In genomic region chr17:63698381-63698885, GRCh38 we compare ENCODE assay signal across 8 cellular contexts. TPM values are rescaled to one million over a fixed set of nuclear protein-coding genes. Genes with fewer than 3 reads are reported as not detected.
DNase-seq lines count a peak whose midpoint lies in the region; ATAC-seq, FAIRE-seq and TF ChIP-seq lines count a peak whose summit lies in the region.

No MANE protein-coding gene starts in this region.

- 40% methylated on average over 1 of the region's 24 CpGs; no CpG with 5 or more reads in 1 of the 2 donors for WGBS in gastroesophageal sphincter (ENCODE audit: low coverage in 1 of 2), 2 donors
- WGBS in small intestine, 3 donors, result 23 to 35% (median 31%) methylated on average over 22 to 24 of the region's 24 CpGs
- 47 to 67% methylated on average over 15 to 17 of the region's 24 CpGs for WGBS in thyroid gland, 2 donors
- WGBS in adrenal gland, 4 donors, result 41 to 72% (median 66%) methylated on average over 15 to 24 of the region's 24 CpGs

- ATAC-seq in gastroesophageal sphincter, result no peak

- H3K27ac ChIP-seq in HEK293 (ENCODE audit: extremely low read depth, low read depth, low read length) (no peak overlapping the region), gastroesophageal sphincter (peak overlapping the region in 3 of 4 donors; percentile 76 to 78 (median 77)), small intestine (ENCODE audit: low read depth in 1 of 2, low read length in 1 of 2) (peak overlapping the region; percentile 67 to 81), thyroid gland (no peak overlapping the region), adrenal gland (peak overlapping the region in 2 of 5 donors; percentile 67 to 84)

- no peak for TF ChIP-seq CTCF in HEK293 (tag by site-specific recombination; IDR thresholded peaks at IDR 0.05)
- TF ChIP-seq CTCF in gastroesophageal sphincter (IDR thresholded peaks at IDR 0.05), result no peak
- no peak for TF ChIP-seq CTCF in thyroid gland (IDR thresholded peaks at IDR 0.05)
- TF ChIP-seq CTCF in adrenal gland (IDR thresholded peaks at IDR 0.05), result no peak

- POLR2A ChIA-PET in HEK293 (lab: Yijun Ruan, JAX), result interaction anchor here (0.9 to 1.8 kb wide), 3 partner anchors 23 to 76 kb away, joined by 3 to 11 read pairs (median 8); partner anchors contain the start of genes CCDC47 and MAP3K3
- POLR2A ChIA-PET in activated CD4-positive, alpha-beta T cell treated with anti-CD3 and anti-CD28 coated beads, Interleukin-2, amount 10 ng/mL, durations not matched to agents 7 days and 5 days (lab: Charles Lee), result interaction anchor here (0.9 to 1.7 kb wide), 2 partner anchors 10 to 44 kb away, joined by 3 to 8 read pairs; no protein-coding TSS in a partner anchor

- H3K27me3 ChIP-seq in gastroesophageal sphincter, result no peaks in the 10 kb centered on the region
- no peaks in the 10 kb centered on the region for H3K27me3 ChIP-seq in small intestine (ENCODE audit: control insufficient read depth in 2 of 2, insufficient read depth in 2 of 2, low read length in 2 of 2)
- H3K27me3 ChIP-seq in thyroid gland, result no peaks in the 10 kb centered on the region
- H3K27me3 ChIP-seq in adrenal gland, result no peaks in the 10 kb centered on the region

- peak; percentile 26 for DNase-seq in activated CD4-positive, alpha-beta T cell treated with anti-CD3 and anti-CD28 coated beads, Interleukin-2, amount 10 ng/mL, durations not matched to agents 7 days and 5 days
- DNase-seq in small intestine (no peak), thyroid gland (no peak), foreskin melanocyte (no peak), adrenal gland (no peak), HCEC 1CT (no peak)

- H3K4me3 ChIP-seq in HEK293 (ENCODE audit: low read depth, low read length) (no peak overlapping the region; the same call in 1 of the 2 replicates), gastroesophageal sphincter (peak overlapping the region in 1 of 2 donors; percentile 72), small intestine (ENCODE audit: low read depth in 1 of 2, low read length in 2 of 2) (peak overlapping the region; percentile 38 to 54), thyroid gland (replicated peaks in 1 of 3) (peak overlapping the region in 1 of 3 donors; percentile 58), adrenal gland (peak overlapping the region in 1 of 4 donors; percentile 91)

- H3K4me1 Mint-ChIP-seq in activated CD4-positive, alpha-beta T cell treated with anti-CD3 and anti-CD28 coated beads, Interleukin-2, amount 10 ng/mL, durations not matched to agents 7 days and 5 days, result peaks cover 49% of the 10 kb centered on the region

- peak overlapping the region; percentile 98 for H3K27ac Mint-ChIP-seq in activated CD4-positive, alpha-beta T cell treated with anti-CD3 and anti-CD28 coated beads, Interleukin-2, amount 10 ng/mL, durations not matched to agents 7 days and 5 days

- no peak for TF ChIP-seq EP300 in gastroesophageal sphincter (IDR thresholded peaks at IDR 0.05)

- peaks cover 3% of the 10 kb centered on the region for H3K9me3 Mint-ChIP-seq in activated CD4-positive, alpha-beta T cell treated with anti-CD3 and anti-CD28 coated beads, Interleukin-2, amount 10 ng/mL, durations not matched to agents 7 days and 5 days

- no peak for FAIRE-seq in small intestine (lab: Jason Lieb, UNC)

- H3K4me3 Mint-ChIP-seq in activated CD4-positive, alpha-beta T cell treated with anti-CD3 and anti-CD28 coated beads, Interleukin-2, amount 10 ng/mL, durations not matched to agents 7 days and 5 days, result peak overlapping the region; percentile 97

- H3K27me3 Mint-ChIP-seq in activated CD4-positive, alpha-beta T cell treated with anti-CD3 and anti-CD28 coated beads, Interleukin-2, amount 10 ng/mL, durations not matched to agents 7 days and 5 days, result no peaks in the 10 kb centered on the region

- H3K36me3 Mint-ChIP-seq in activated CD4-positive, alpha-beta T cell treated with anti-CD3 and anti-CD28 coated beads, Interleukin-2, amount 10 ng/mL, durations not matched to agents 7 days and 5 days (ENCODE audit: low read depth), result peaks cover 70% of the 10 kb centered on the region

- H3K36me3 ChIP-seq in HEK293 (ENCODE audit: control insufficient read depth in 2 of 2, insufficient read depth in 1 of 2, low read length in 2 of 2), result peaks cover 3 to 50% of the 10 kb centered on the region in 2 experiments; a peak in 2 of 3 replicates
- H3K36me3 ChIP-seq in gastroesophageal sphincter, result peaks cover 0 to 30% of the 10 kb centered on the region in 2 donors
- H3K36me3 ChIP-seq in small intestine (ENCODE audit: control insufficient read depth in 2 of 2, insufficient read depth in 2 of 2, low read length in 2 of 2), result peaks cover 5% of the 10 kb centered on the region in 2 donors
- H3K36me3 ChIP-seq in thyroid gland, result peaks cover 0 to 7% of the 10 kb centered on the region in 2 donors
- peaks cover 0 to 21% of the 10 kb centered on the region in 2 donors for H3K36me3 ChIP-seq in adrenal gland (replicated peaks in 1 of 2)

- TF ChIP-seq POLR2A in gastroesophageal sphincter (IDR thresholded peaks at IDR 0.05), result no peak
- TF ChIP-seq POLR2A in thyroid gland (IDR thresholded peaks at IDR 0.05), result no peak
- TF ChIP-seq POLR2A in adrenal gland (IDR thresholded peaks at IDR 0.05), result no peak

- intact Hi-C loops in thyroid gland (cut with DNase I), result no loop called here
- intact Hi-C loops in adrenal gland (cut with DNase I), result loop anchor here (5.0 to 10.0 kb wide), 2 partner anchors 74 to 76 kb away; partner anchors contain the start of gene MAP3K3 (in 2 of the 2)

- peaks cover 3% of the 10 kb centered on the region; the same call in 1 of the 2 replicates for H3K4me1 ChIP-seq in HEK293 (ENCODE audit: control insufficient read depth, insufficient read depth, low read length)
- peaks cover 0 to 70% (median 19%) of the 10 kb centered on the region in 3 donors for H3K4me1 ChIP-seq in gastroesophageal sphincter
- no peaks in the 10 kb centered on the region for H3K4me1 ChIP-seq in small intestine (ENCODE audit: control insufficient read depth in 2 of 2, insufficient read depth in 1 of 2, low read depth in 1 of 2, low read length in 1 of 2)
- H3K4me1 ChIP-seq in thyroid gland, result peaks cover 6 to 21% of the 10 kb centered on the region in 2 donors
- H3K4me1 ChIP-seq in adrenal gland (replicated peaks in 1 of 2), result peaks cover 10 to 15% of the 10 kb centered on the region in 2 donors

- CTCF ChIA-PET in HEK293 (lab: Yijun Ruan, JAX), result interaction anchor here (0.7 to 3.7 kb wide), 13 partner anchors 10 to 273 kb away, joined by 3 to 27 read pairs (median 4); partner anchors contain the start of gene CCDC47
- CTCF ChIA-PET in activated CD4-positive, alpha-beta T cell treated with anti-CD3 and anti-CD28 coated beads, Interleukin-2, amount 10 ng/mL, durations not matched to agents 7 days and 5 days (lab: Charles Lee), result interaction anchor here (0.6 to 3.9 kb wide), 24 partner anchors 8 to 273 kb away, joined by 3 to 21 read pairs (median 3); partner anchors contain the start of genes CCDC47, DDX42 and PSMC5

- H3K9me3 ChIP-seq in HEK293 (ENCODE audit: control insufficient read depth, insufficient read depth, low read depth, low read length) (no peaks in the 10 kb centered on the region), gastroesophageal sphincter (no peaks in the 10 kb centered on the region), small intestine (ENCODE audit: control insufficient read depth, low read depth) (no peaks in the 10 kb centered on the region), thyroid gland (no peaks in the 10 kb centered on the region), adrenal gland (replicated peaks in 1 of 3) (no peaks in the 10 kb centered on the region)

TF ChIP-seq in HEK293, 187 proteins besides CTCF, POLR2A, EP300 and RAD21:
- 0 out of 2 replicates have a peak, but pooled peaks have one; percentile 30 for TF ChIP-seq GLIS2 (tag by site-specific recombination; IDR thresholded peaks at IDR 0.05)
- TF ChIP-seq ZFP69B (tag by site-specific recombination; IDR thresholded peaks at IDR 0.05), result peak; percentile 48; the same call in 1 of the 2 replicates
- no peak for TF ChIP-seq ZNF501 (tag by site-specific recombination; IDR thresholded peaks at IDR 0.05)

RNA-seq across cellular contexts. Expression of gene LIMD2, which starts 1.5 kb away (rescaled TPM):
- 100 to 1,000 TPM; 409 to 433 TPM for total RNA-seq in activated CD4-positive, alpha-beta T cell treated with anti-CD3 and anti-CD28 coated beads, Interleukin-2, amount 10 ng/mL, durations not matched to agents 7 days and 5 days
- total RNA-seq in gastroesophageal sphincter, result 10 to 100 TPM in 1 of 4 donors, 1 to 10 TPM in 3; 2.3 to 11.0 (median 6.7) TPM
- polyA plus RNA-seq in small intestine, result 10 to 100 TPM in 2 of 3 donors, 1 to 10 TPM in 1; 2.0 to 14.7 (median 11.6) TPM
- 10 to 100 TPM in 1 of 4 donors, 1 to 10 TPM in 3; 3.9 to 10.7 (median 7.2) TPM for total RNA-seq in thyroid gland
- 10 to 100 TPM in 7 of 8 donors, 1 to 10 TPM in 1; 6.3 to 20.1 (median 12.0) TPM for total RNA-seq in adrenal gland
- 10 to 100 TPM in 2 of 3 donors, 1 to 10 TPM in 1; 2.5 to 76.3 (median 34.6) TPM for polyA plus RNA-seq in adrenal gland

RNA-seq across cellular contexts. Expression of gene STRADA, which starts 43.2 kb away (rescaled TPM):
- 10 to 100 TPM; 46.8 to 49.0 TPM for total RNA-seq in activated CD4-positive, alpha-beta T cell treated with anti-CD3 and anti-CD28 coated beads, Interleukin-2, amount 10 ng/mL, durations not matched to agents 7 days and 5 days
- total RNA-seq in gastroesophageal sphincter (10 to 100 TPM; 14.4 to 39.1 (median 23.3) TPM), thyroid gland (10 to 100 TPM; 28.6 to 44.6 (median 32.2) TPM), adrenal gland (10 to 100 TPM; 16.7 to 91.1 (median 37.5) TPM)
- polyA plus RNA-seq in small intestine (10 to 100 TPM in 2 of 3 donors, 1 to 10 TPM in 1; 8.1 to 15.0 (median 11.5) TPM), adrenal gland (10 to 100 TPM; 34.5 to 67.6 (median 53.9) TPM)

Comparison
In these comparisons a context has a peak if more than half of its experiments do, and no peak if none do; other contexts are left out.
1. H3K27ac ChIP-seq: peak in gastroesophageal sphincter (3 of 4) and small intestine (2 of 2); none in HEK293 (single experiment) and thyroid gland (0 of 3).
2. RNA of gene LIMD2, which starts 1.5 kb away (total RNA-seq): 409 to 433 TPM in activated CD4-positive, alpha-beta T cell treated with anti-CD3 and anti-CD28 coated beads, Interleukin-2, amount 10 ng/mL, durations not matched to agents 7 days and 5 days; 6.3 to 20.1 TPM in adrenal gland, 2.3 to 11.0 TPM in gastroesophageal sphincter and 3.9 to 10.7 TPM in thyroid gland; every median in the first group is over 10 times any median in the second.